ENCODE assay signal across 24 cellular contexts in genomic region chr15:72813345-72814004, GRCh38. TPM values are rescaled to one million over a fixed set of nuclear protein-coding genes. Genes with fewer than 3 reads are reported as not detected.
A peak's percentile ranks its signal among the peaks of the same experiment; 100 is the strongest.
DNase-seq lines count a peak whose midpoint lies in the region; ATAC-seq, FAIRE-seq and TF ChIP-seq lines count a peak whose summit lies in the region.
"Had no signal": no experiment of that assay in that cellular context is flagged by ENCODE, and none has a peak within 500 bp of the region (broad histone marks: within the 10 kb centered on the region; RNA-seq: fewer than 3 reads in every experiment).

No MANE protein-coding gene starts in this region.

- no peak overlapping the region for H3K4me2 ChIP-seq in mammary epithelial cell (ENCODE audit: insufficient read depth, low read depth, low read length)
- no peak overlapping the region for H3K4me2 ChIP-seq in K562 (ENCODE audit: insufficient read depth, low read length)

- in situ Hi-C loops in mammary epithelial cell (cut with MboI; ENCODE audit: low sequenced_read_pairs in 2 of 2): no loop called here
- in situ Hi-C loops in K562 (cut with MboI): no loop called here
- in situ Hi-C loops in G401 (cut with HindIII; ENCODE audit: low sequenced_read_pairs): no loop called here

- H3K79me2 ChIP-seq in mammary epithelial cell (ENCODE audit: insufficient read depth, low read length) (no peaks in the 10 kb centered on the region), K562 (ENCODE audit: control insufficient read depth, insufficient read depth, low read length) (no peaks in the 10 kb centered on the region)

- peaks cover 48% of the 10 kb centered on the region for H3K27me3 Mint-ChIP-seq in MCF 10A (ENCODE audit: insufficient read depth, unreplicated experiment)

- TF ChIP-seq CTCF in mammary epithelial cell (conservative IDR thresholded peaks at IDR 0.05 in 1 of 2, IDR thresholded peaks at IDR 0.05 in 1 of 2; ENCODE audit: extremely low read depth in 1 of 2, insufficient read depth in 1 of 2, low read depth in 1 of 2, low read length in 2 of 2): no peak
- TF ChIP-seq CTCF in MCF 10A (IDR thresholded peaks at IDR 0.05; ENCODE audit: unreplicated experiment): no peak
- TF ChIP-seq CTCF in K562 (IDR thresholded peaks at IDR 0.05 in 2 of 3, conservative IDR thresholded peaks at IDR 0.05 in 1 of 3; ENCODE audit: insufficient read depth in 2 of 3, low read depth in 1 of 3, low read length in 3 of 3): no peak
- TF ChIP-seq CTCF in foreskin keratinocyte (conservative IDR thresholded peaks at IDR 0.05): no peak

- intact Hi-C loops in mammary epithelial cell (cut with micrococcal nuclease): no loop called here
- intact Hi-C loops in MCF 10A (cut with micrococcal nuclease): no loop called here
- intact Hi-C loops in K562 (cut with micrococcal nuclease): no loop called here

- peaks cover 2% of the 10 kb centered on the region for H3K27me3 ChIP-seq in mammary epithelial cell (ENCODE audit: insufficient read depth, low read length)
- H3K27me3 ChIP-seq in K562 (ENCODE audit: control insufficient read depth in 2 of 2, insufficient read depth in 2 of 2, low read length in 2 of 2): peaks cover 20 to 47% of the 10 kb centered on the region in 2 experiments
- H3K27me3 ChIP-seq in foreskin keratinocyte: peaks cover 12% of the 10 kb centered on the region
- H3K27me3 ChIP-seq: MG63, SJCRH30 had no signal

- no peaks in the 10 kb centered on the region for H3K9me3 Mint-ChIP-seq in MCF 10A (ENCODE audit: unreplicated experiment)
- H3K9me3 Mint-ChIP-seq: CD8-positive, alpha-beta T cell had no signal

- POLR2A ChIA-PET in MCF 10A (lab: Yijun Ruan, JAX): no interaction called here
- POLR2A ChIA-PET in K562 (lab: Yijun Ruan, JAX): interaction anchor here (0.6 to 1.4 kb wide), 3 partner anchors 9 to 424 kb away, joined by 3 read pairs; no protein-coding TSS in a partner anchor

- TF ChIP-seq RAD21 in K562 (CRISPR knock-in tag; conservative IDR thresholded peaks at IDR 0.05 in 1 of 2, IDR thresholded peaks at IDR 0.05 in 1 of 2): no peak

- no peaks in the 10 kb centered on the region for H3K36me3 Mint-ChIP-seq in MCF 10A (ENCODE audit: insufficient read depth, unreplicated experiment)
- H3K36me3 Mint-ChIP-seq: CD8-positive, alpha-beta T cell had no signal

- BruUV-seq in mammary epithelial cell (replicated peaks; lab: Mats Ljungman, UMichigan) (no TSS peak), MCF 10A (replicated peaks; lab: Mats Ljungman, UMichigan) (no TSS peak), K562 (replicated peaks; lab: Mats Ljungman, UMichigan) (no TSS peak)

- no peak overlapping the region for H3K27ac Mint-ChIP-seq in MCF 10A (ENCODE audit: low read depth, unreplicated experiment)
- H3K27ac Mint-ChIP-seq: CD8-positive, alpha-beta T cell had no signal

- no peak overlapping the region for H2AFZ ChIP-seq in mammary epithelial cell (ENCODE audit: low read depth, low read length)
- no peak overlapping the region for H2AFZ ChIP-seq in K562 (ENCODE audit: low read depth, low read length)
- H2AFZ ChIP-seq: GM23248 had no signal

- H3K9me3 ChIP-seq in mammary epithelial cell (replicated peaks; ENCODE audit: insufficient read depth, low read length) (no peaks in the 10 kb centered on the region), K562 (replicated peaks; ENCODE audit: control insufficient read depth, insufficient read depth, low read depth, low read length) (no peaks in the 10 kb centered on the region)
- H3K9me3 ChIP-seq: MG63, SJCRH30 had no signal

- no peak overlapping the region for H3K4me3 Mint-ChIP-seq in MCF 10A (ENCODE audit: unreplicated experiment)
- H3K4me3 Mint-ChIP-seq: CD8-positive, alpha-beta T cell had no signal

- H4K20me1 ChIP-seq in mammary epithelial cell (ENCODE audit: insufficient read depth, low read length) (no peaks in the 10 kb centered on the region), K562 (replicated peaks; ENCODE audit: control insufficient read depth, insufficient read depth, low read length) (no peaks in the 10 kb centered on the region; the same call in 1 of the 2 replicates)

- H3K27ac ChIP-seq in mammary epithelial cell (ENCODE audit: insufficient read depth, low read depth, low read length) (no peak overlapping the region), K562 (ENCODE audit: extremely low read depth, low read depth, low read length) (no peak overlapping the region), foreskin keratinocyte (no peak overlapping the region)
- H3K27ac ChIP-seq: 22Rv1, GM23248, SJCRH30 had no signal

- dilution Hi-C loops in mammary epithelial cell (cut with HindIII; ENCODE audit: low sequenced_read_pairs): loop anchor here (25.0 kb wide), 1 partner anchor 274 kb away; no protein-coding TSS in a partner anchor

- H3K4me3 ChIP-seq in mammary epithelial cell (replicated peaks in 1 of 3; ENCODE audit: insufficient read depth in 1 of 3, low read depth in 2 of 3, low read length in 3 of 3): no peak overlapping the region
- H3K4me3 ChIP-seq in K562: no peak overlapping the region
- H3K4me3 ChIP-seq: GM23248, MG63, SJCRH30 had no signal

- H3K36me3 ChIP-seq in mammary epithelial cell (ENCODE audit: insufficient read depth, low read length) (no peaks in the 10 kb centered on the region), K562 (ENCODE audit: control insufficient read depth, insufficient read depth, low read length) (no peaks in the 10 kb centered on the region)
- H3K36me3 ChIP-seq: MG63, SJCRH30 had no signal

- CTCF ChIA-PET in mammary epithelial cell (lab: Charles Lee; ENCODE audit: low non-redundant PET) (no interaction called here), MCF 10A (lab: Yijun Ruan, JAX) (interaction anchor here (0.5 kb wide), 1 partner anchor 80 kb away, joined by 3 read pairs; no protein-coding TSS in a partner anchor), K562 (lab: Yijun Ruan, JAX; ENCODE audit: low intra/inter-chr PET ratio) (no interaction called here)

- no peaks in the 10 kb centered on the region for H3K4me1 Mint-ChIP-seq in MCF 10A (ENCODE audit: insufficient read depth, unreplicated experiment)

- no peaks in the 10 kb centered on the region for H3K9me1 ChIP-seq in K562 (ENCODE audit: control insufficient read depth, insufficient read depth, low read length)

- H3K4me1 ChIP-seq in mammary epithelial cell (ENCODE audit: insufficient read depth, low read length) (no peaks in the 10 kb centered on the region), K562 (replicated peaks in 1 of 2; ENCODE audit: control insufficient read depth in 2 of 2, insufficient read depth in 2 of 2, low read length in 2 of 2) (no peaks in the 10 kb centered on the region), foreskin keratinocyte (no peaks in the 10 kb centered on the region)
- H3K4me1 ChIP-seq: SJCRH30 had no signal

- no peak for TF ChIP-seq POLR2A in K562 (conservative IDR thresholded peaks at IDR 0.05)

- DNase-seq in mammary epithelial cell (peak; percentile 14), MCF 10A (ENCODE audit: unreplicated experiment) (no peak), K562 (ENCODE audit: extremely low read depth in 1 of 4, low spot score in 3 of 4) (no peak), foreskin keratinocyte (no peak), glomerular visceral epithelial cell (ENCODE audit: extremely low spot score) (no peak), Ammon's horn (ENCODE audit: low spot score) (no peak), G401 (ENCODE audit: low spot score) (no peak), retina (no peak)
- DNase-seq: C1 segment of cervical spinal cord; CD8-positive, alpha-beta T cell; DND-41; GM23248; Kasumi-1; MG63; NCI-H1048; NCI-H1417 treated with DMSO at 0.1 percent for 48 hours; NCI-H187 treated with DMSO at 0.1 percent for 48 hours; NCI-H510A; NCI-H774; NK-92 treated with Interleukin-12 subunit alpha and Interleukin-12 subunit beta, amount 100 ng/mL, for 24 hours; SJCRH30 had no signal

- WGBS in mammary epithelial cell (ENCODE audit: low coverage, missing lambda C conversion rate): 93% methylated on average over 4 of the region's 8 CpGs
- 1% methylated on average over 6 of the region's 8 CpGs for WGBS in K562 (ENCODE audit: insufficient coverage, low coverage, missing lambda C conversion rate)

- no peak for TF ChIP-seq EP300 in K562 (IDR thresholded peaks at IDR 0.05; ENCODE audit: low read length)

- ATAC-seq in K562 (0 out of 3 replicates have a peak, but pooled peaks have one; percentile 37), foreskin keratinocyte (peak; percentile 57)
- ATAC-seq: CD8-positive, alpha-beta T cell; Panc1 had no signal

- H3K9ac ChIP-seq in mammary epithelial cell (ENCODE audit: insufficient read depth, low read length) (no peak overlapping the region), K562 (ENCODE audit: insufficient read depth in 1 of 2, low read depth in 2 of 2, low read length in 2 of 2) (no peak overlapping the region)
- H3K9ac ChIP-seq: GM23248 had no signal

- no peak for FAIRE-seq in K562 (lab: Jason Lieb, UNC)
- FAIRE-seq: GM12891 had no signal

TF ChIP-seq in K562, 482 proteins besides CTCF, POLR2A, EP300 and RAD21:
- TF ChIP-seq HNRNPUL1 (IDR thresholded peaks at IDR 0.05; ENCODE audit: low read length): no peak

RNA-seq across cellular contexts. Expression of gene ADPGK, which starts 29.9 kb away (rescaled TPM):
- total RNA-seq in mammary epithelial cell (10 to 100 TPM; 39.7 to 46.9 TPM), MCF 10A (2022) (41.6 and 53.7 TPM in 2 replicates), K562 (2014; rRNA removed) (43.1 and 50.7 TPM in 2 replicates), K562 (2014; rRNA removed; fragmentation: Illumina TruSeq; extraction: Trizol) (48.5 and 50.4 TPM in 2 replicates), K562 (2015; rRNA removed; fragmentation: Illumina TruSeq; extraction: Trizol) (58.3 and 59.7 TPM in 2 replicates), K562 (2021) (40.3 and 45.3 TPM in 2 replicates), foreskin keratinocyte (36.6 and 40.5 TPM in 2 replicates)
- polyA plus RNA-seq in mammary epithelial cell (48.5 TPM), K562 (2011; rRNA removed) (89.7 and 97.4 TPM in 2 replicates), K562 (2014; fragmentation: Illumina TruSeq; extraction: Trizol) (47.4 and 59.0 TPM in 2 replicates), K562 (2014; fragmentation: Nextera tagmentation; extraction: Ambion mirVana) (10 to 100 TPM; 13.4 to 16.0 TPM), K562 (2014; rRNA removed) (55.7 and 67.1 TPM in 2 replicates), foreskin keratinocyte (23.8 and 29.6 TPM in 2 replicates)
- polyA minus RNA-seq in mammary epithelial cell: 60.2 TPM
- total RNA-seq in K562 (2011; cell fraction: chromatin; rRNA removed; ENCODE audit: low replicate concordance): 139 and 159 TPM in 2 replicates
- total RNA-seq in K562 (2011; cell fraction: nucleolus; rRNA removed): 115 and 135 TPM in 2 replicates
- total RNA-seq in K562 (2011; cell fraction: nucleoplasm; rRNA removed): 131 and 142 TPM in 2 replicates
- polyA plus RNA-seq in K562 (2011; cell fraction: cytosol; rRNA removed): 56.3 and 64.5 TPM in 2 replicates
- 79.3 and 86.1 TPM in 2 replicates for polyA plus RNA-seq in K562 (2011; cell fraction: nucleus; rRNA removed)
- 29.5 and 33.0 TPM in 2 replicates for polyA plus RNA-seq in K562 (2012)
- 60.4 and 68.2 TPM in 2 replicates for polyA minus RNA-seq in K562 (2011; rRNA and poly(A)+ RNA removed)
- 28.1 and 29.3 TPM in 2 replicates for polyA minus RNA-seq in K562 (2011; cell fraction: cytosol; rRNA and poly(A)+ RNA removed)
- polyA minus RNA-seq in K562 (2011; cell fraction: nucleus; rRNA and poly(A)+ RNA removed): 49.1 and 67.0 TPM in 2 replicates
- 61.4 and 71.7 TPM in 2 replicates for total RNA-seq in G401 (2014; rRNA removed; shearing (Covaris generic))
